ENCODE assay signal across 1 cellular context in the genomic region with DNA sequence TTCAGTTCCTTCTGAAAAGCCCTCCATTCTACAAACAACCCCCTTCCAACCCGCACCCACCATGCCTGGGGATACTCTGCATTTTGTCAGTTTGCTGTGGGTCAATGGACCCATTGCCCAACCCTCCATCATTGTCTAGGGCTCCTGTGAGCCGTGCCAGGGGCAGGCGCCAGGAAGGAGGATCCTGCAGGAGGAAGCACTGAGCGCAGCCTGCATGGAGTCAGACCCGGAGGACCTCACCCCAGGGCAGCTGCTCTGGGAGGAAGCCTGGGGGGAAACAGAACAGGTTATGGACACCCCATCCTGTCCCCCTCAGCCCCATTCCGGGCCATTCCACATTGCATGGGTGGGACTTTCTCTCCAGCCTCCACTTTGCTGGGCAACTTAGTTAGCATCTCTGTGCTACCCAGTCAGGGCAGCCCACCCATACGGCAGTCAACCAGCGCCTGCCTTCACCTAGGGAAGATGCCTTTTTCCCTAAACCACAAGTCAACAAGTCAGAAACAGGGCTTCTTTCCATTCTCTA.
TF ChIP-seq lines count a peak whose summit lies in the region.

No MANE protein-coding gene starts in this region.

TF ChIP-seq in HCT116, 20 proteins besides CTCF, POLR2A, EP300 and RAD21 (continued from another document):
- TF ChIP-seq, protein P1, sequence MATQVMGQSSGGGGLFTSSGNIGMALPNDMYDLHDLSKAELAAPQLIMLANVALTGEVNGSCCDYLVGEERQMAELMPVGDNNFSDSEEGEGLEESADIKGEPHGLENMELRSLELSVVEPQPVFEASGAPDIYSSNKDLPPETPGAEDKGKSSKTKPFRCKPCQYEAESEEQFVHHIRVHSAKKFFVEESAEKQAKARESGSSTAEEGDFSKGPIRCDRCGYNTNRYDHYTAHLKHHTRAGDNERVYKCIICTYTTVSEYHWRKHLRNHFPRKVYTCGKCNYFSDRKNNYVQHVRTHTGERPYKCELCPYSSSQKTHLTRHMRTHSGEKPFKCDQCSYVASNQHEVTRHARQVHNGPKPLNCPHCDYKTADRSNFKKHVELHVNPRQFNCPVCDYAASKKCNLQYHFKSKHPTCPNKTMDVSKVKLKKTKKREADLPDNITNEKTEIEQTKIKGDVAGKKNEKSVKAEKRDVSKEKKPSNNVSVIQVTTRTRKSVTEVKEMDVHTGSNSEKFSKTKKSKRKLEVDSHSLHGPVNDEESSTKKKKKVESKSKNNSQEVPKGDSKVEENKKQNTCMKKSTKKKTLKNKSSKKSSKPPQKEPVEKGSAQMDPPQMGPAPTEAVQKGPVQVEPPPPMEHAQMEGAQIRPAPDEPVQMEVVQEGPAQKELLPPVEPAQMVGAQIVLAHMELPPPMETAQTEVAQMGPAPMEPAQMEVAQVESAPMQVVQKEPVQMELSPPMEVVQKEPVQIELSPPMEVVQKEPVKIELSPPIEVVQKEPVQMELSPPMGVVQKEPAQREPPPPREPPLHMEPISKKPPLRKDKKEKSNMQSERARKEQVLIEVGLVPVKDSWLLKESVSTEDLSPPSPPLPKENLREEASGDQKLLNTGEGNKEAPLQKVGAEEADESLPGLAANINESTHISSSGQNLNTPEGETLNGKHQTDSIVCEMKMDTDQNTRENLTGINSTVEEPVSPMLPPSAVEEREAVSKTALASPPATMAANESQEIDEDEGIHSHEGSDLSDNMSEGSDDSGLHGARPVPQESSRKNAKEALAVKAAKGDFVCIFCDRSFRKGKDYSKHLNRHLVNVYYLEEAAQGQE (IDR thresholded peaks at IDR 0.05; ENCODE audit: low read depth): no peak
- TF ChIP-seq, protein P2, sequence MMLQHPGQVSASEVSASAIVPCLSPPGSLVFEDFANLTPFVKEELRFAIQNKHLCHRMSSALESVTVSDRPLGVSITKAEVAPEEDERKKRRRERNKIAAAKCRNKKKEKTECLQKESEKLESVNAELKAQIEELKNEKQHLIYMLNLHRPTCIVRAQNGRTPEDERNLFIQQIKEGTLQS (IDR thresholded peaks at IDR 0.05): no peak
- TF ChIP-seq FOSL1 (IDR thresholded peaks at IDR 0.05; ENCODE audit: low read depth) (no peak), EZH2phosphoT487 (IDR thresholded peaks at IDR 0.05; ENCODE audit: borderline replicate concordance) (no peak), ZFX (IDR thresholded peaks at IDR 0.05) (no peak), SRF (IDR thresholded peaks at IDR 0.05; ENCODE audit: low read depth) (no peak), TCF7L2 (IDR thresholded peaks at IDR 0.05; ENCODE audit: borderline replicate concordance, extremely low read depth, insufficient read depth, insufficient read length) (no peak), SIN3A (IDR thresholded peaks at IDR 0.05; ENCODE audit: low read depth) (no peak), EGR1 (IDR thresholded peaks at IDR 0.05; ENCODE audit: low read depth) (no peak), CEBPB (IDR thresholded peaks at IDR 0.05; ENCODE audit: low read depth) (no peak), EZH2 (IDR thresholded peaks at IDR 0.05) (no peak), ZNF274 (IDR thresholded peaks at IDR 0.05; ENCODE audit: low read depth, low read length) (no peak), CBX3 (IDR thresholded peaks at IDR 0.05; ENCODE audit: low read depth) (no peak)
- TF ChIP-seq, protein P3, sequence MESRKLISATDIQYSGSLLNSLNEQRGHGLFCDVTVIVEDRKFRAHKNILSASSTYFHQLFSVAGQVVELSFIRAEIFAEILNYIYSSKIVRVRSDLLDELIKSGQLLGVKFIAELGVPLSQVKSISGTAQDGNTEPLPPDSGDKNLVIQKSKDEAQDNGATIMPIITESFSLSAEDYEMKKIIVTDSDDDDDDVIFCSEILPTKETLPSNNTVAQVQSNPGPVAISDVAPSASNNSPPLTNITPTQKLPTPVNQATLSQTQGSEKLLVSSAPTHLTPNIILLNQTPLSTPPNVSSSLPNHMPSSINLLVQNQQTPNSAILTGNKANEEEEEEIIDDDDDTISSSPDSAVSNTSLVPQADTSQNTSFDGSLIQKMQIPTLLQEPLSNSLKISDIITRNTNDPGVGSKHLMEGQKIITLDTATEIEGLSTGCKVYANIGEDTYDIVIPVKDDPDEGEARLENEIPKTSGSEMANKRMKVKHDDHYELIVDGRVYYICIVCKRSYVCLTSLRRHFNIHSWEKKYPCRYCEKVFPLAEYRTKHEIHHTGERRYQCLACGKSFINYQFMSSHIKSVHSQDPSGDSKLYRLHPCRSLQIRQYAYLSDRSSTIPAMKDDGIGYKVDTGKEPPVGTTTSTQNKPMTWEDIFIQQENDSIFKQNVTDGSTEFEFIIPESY (IDR thresholded peaks at IDR 0.05; ENCODE audit: extremely low read depth, insufficient replicate concordance, low read length): no peak
